21 cellular contexts compared by ENCODE assay signal in the genomic region with DNA sequence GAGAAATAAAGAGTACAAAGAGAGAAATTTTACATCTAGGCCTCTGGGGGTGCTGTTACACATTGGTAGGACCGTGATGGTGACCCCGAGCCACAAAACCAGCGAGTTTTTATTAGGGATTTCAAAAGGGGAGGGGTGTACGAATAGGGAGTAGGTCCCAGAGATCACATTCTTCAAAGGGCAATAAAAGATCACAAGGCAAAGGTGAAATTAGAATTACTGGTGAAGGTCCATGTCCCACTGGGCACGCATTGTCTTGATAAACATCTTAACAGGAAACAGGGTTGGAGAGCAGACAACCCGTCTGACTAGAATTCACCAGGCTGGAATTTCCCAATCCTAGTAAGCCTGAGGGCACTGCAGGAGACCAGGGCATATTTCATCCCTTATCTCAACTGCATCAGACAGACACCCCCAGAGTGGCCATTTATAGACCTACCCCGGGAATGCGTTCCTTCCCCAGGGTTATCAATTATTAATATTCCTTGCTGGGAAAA. TPM values are rescaled to one million over a fixed set of nuclear protein-coding genes. Genes with fewer than 3 reads are reported as not detected.
DNase-seq lines count a peak whose midpoint lies in the region; ATAC-seq and TF ChIP-seq lines count a peak whose summit lies in the region.
"Had no signal": no experiment of that assay in that cellular context is flagged by ENCODE, and none has a peak within 500 bp of the region (broad histone marks: within the 10 kb centered on the region; RNA-seq: fewer than 3 reads in every experiment).

No MANE protein-coding gene starts in this region.

- no peak overlapping the region for H3K14ac ChIP-seq in neuronal stem cell (ENCODE audit: low read length)

- H3K27me3 Mint-ChIP-seq in central memory CD8-positive, alpha-beta T cell, result no peaks in the 10 kb centered on the region
- H3K27me3 Mint-ChIP-seq: activated CD4-positive, alpha-beta T cell treated with anti-CD3 and anti-CD28 coated beads, Interleukin-2, amount 10 ng/mL, durations not matched to agents 7 days and 5 days; activated naive CD8-positive, alpha-beta T cell treated with anti-CD3 and anti-CD28 coated beads, Interleukin-2, amount 10 ng/mL, durations not matched to agents 7 days and 5 days had no signal

- no peak overlapping the region for H2BK15ac ChIP-seq in neuronal stem cell (ENCODE audit: low read length)

- H3K4me2 ChIP-seq in MM.1S (ENCODE audit: low read depth, low read length), result no peak overlapping the region
- H3K4me2 ChIP-seq in neuronal stem cell (ENCODE audit: insufficient read depth, low read length, poor library complexity, severe bottlenecking), result no peak overlapping the region

- H2AFZ ChIP-seq in MM.1S (ENCODE audit: low read length) (no peak overlapping the region), neuronal stem cell (ENCODE audit: low read length) (peak overlapping the region; percentile 40)

- H3F3A ChIP-seq in MM.1S (ENCODE audit: insufficient read depth, low read length), result no peaks in the 10 kb centered on the region

- H3K36me3 ChIP-seq in MM.1S (replicated peaks; ENCODE audit: insufficient read depth, low read length) (no peaks in the 10 kb centered on the region), neuronal stem cell (replicated peaks in 1 of 2; ENCODE audit: control insufficient read depth in 2 of 2, insufficient read depth in 2 of 2, low read length in 2 of 2) (no peaks in the 10 kb centered on the region)
- H3K36me3 ChIP-seq: upper lobe of left lung had no signal

- no peak overlapping the region for H3K18ac ChIP-seq in neuronal stem cell (ENCODE audit: low read length)

- TF ChIP-seq CTCF in MM.1S (IDR thresholded peaks at IDR 0.05; ENCODE audit: low read length), result 0 out of 2 replicates have a peak, but pooled peaks have one; percentile 5

- no peak overlapping the region for H2BK120ac ChIP-seq in neuronal stem cell (ENCODE audit: low read depth, low read length)

- H3K9me3 ChIP-seq in MM.1S (replicated peaks; ENCODE audit: insufficient read depth, low read length) (no peaks in the 10 kb centered on the region), neuronal stem cell (replicated peaks in 1 of 2; ENCODE audit: control insufficient read depth in 2 of 2, insufficient read depth in 1 of 2, low read depth in 1 of 2, low read length in 2 of 2) (peaks cover 2 to 7% of the 10 kb centered on the region in 2 donors)

- no peak for ATAC-seq in central memory CD8-positive, alpha-beta T cell (replicated peaks; ENCODE audit: extremely low read depth, poor library complexity, severe bottlenecking)
- ATAC-seq in Right ventricle myocardium inferior, result no peak

- peak overlapping the region; percentile 71 for H3K27ac Mint-ChIP-seq in central memory CD8-positive, alpha-beta T cell (ENCODE audit: low read depth)
- H3K27ac Mint-ChIP-seq: activated CD4-positive, alpha-beta T cell treated with anti-CD3 and anti-CD28 coated beads, Interleukin-2, amount 10 ng/mL, durations not matched to agents 7 days and 5 days; activated naive CD8-positive, alpha-beta T cell treated with anti-CD3 and anti-CD28 coated beads, Interleukin-2, amount 10 ng/mL, durations not matched to agents 7 days and 5 days; T-helper 2 cell treated with Interferon-gamma antibody and Interleukin-4, amounts not matched to agents 5 μg/mL and 100 μg/mL, for 36 hours had no signal

- H2AK5ac ChIP-seq in neuronal stem cell (ENCODE audit: low read depth, low read length), result no peak overlapping the region

- peaks cover 7% of the 10 kb centered on the region for H3K9me3 Mint-ChIP-seq in central memory CD8-positive, alpha-beta T cell

- intact Hi-C loops in Right ventricle myocardium inferior (cut with DNase I), result no loop called here

- H3K27ac ChIP-seq in MM.1S (ENCODE audit: low read length) (no peak overlapping the region), neuronal stem cell (replicated peaks; ENCODE audit: low read length) (no peak overlapping the region)
- H3K27ac ChIP-seq: BLaER1 treated with 17β-estradiol and CSF1 and Interleukin-3, amounts not matched to agents 10 nM and 100 nM had no signal

- H2BK5ac ChIP-seq in neuronal stem cell (ENCODE audit: low read length), result no peak overlapping the region

- H3K9ac ChIP-seq in MM.1S (ENCODE audit: low read length), result no peak overlapping the region
- no peak overlapping the region for H3K9ac ChIP-seq in neuronal stem cell (ENCODE audit: low read depth, low read length, poor library complexity)
- H3K9ac ChIP-seq: BLaER1 treated with 17β-estradiol and CSF1 and Interleukin-3, amounts not matched to agents 10 nM and 100 nM had no signal

- no peaks in the 10 kb centered on the region for H3K79me2 ChIP-seq in MM.1S (ENCODE audit: low read length)

- H3K4me1 Mint-ChIP-seq in central memory CD8-positive, alpha-beta T cell, result peaks cover 7% of the 10 kb centered on the region

- H3K27me3 ChIP-seq in MM.1S (replicated peaks; ENCODE audit: insufficient read depth, low read length) (no peaks in the 10 kb centered on the region), neuronal stem cell (ENCODE audit: control insufficient read depth in 3 of 3, insufficient read depth in 3 of 3, low read depth in 1 of 3, low read length in 3 of 3) (peaks cover 0 to 3% (median 2%) of the 10 kb centered on the region in 3 experiments)
- H3K27me3 ChIP-seq: BLaER1 treated with 17β-estradiol and CSF1 and Interleukin-3, amounts not matched to agents 10 nM and 100 nM; upper lobe of left lung had no signal

- no peak overlapping the region for H4K8ac ChIP-seq in neuronal stem cell (ENCODE audit: low read depth, low read length)

- no peak overlapping the region for H3K4me3 ChIP-seq in MM.1S (ENCODE audit: low read length)
- no peak overlapping the region for H3K4me3 ChIP-seq in neuronal stem cell (ENCODE audit: low read length in 2 of 2)
- H3K4me3 ChIP-seq: upper lobe of left lung had no signal

- H3K9me2 ChIP-seq in MM.1S (replicated peaks; ENCODE audit: insufficient read depth, low read length), result no peaks in the 10 kb centered on the region

- H2BK12ac ChIP-seq in neuronal stem cell (ENCODE audit: low read length), result no peak overlapping the region

- no peak overlapping the region for H3K23ac ChIP-seq in neuronal stem cell (ENCODE audit: low read depth, low read length, poor library complexity)

- peaks cover 4% of the 10 kb centered on the region for H3K36me3 Mint-ChIP-seq in central memory CD8-positive, alpha-beta T cell (ENCODE audit: insufficient read depth)

- no peak overlapping the region for H3K4ac ChIP-seq in neuronal stem cell (ENCODE audit: low read length)

- no CpG with 5 or more reads among the region's 8 CpGs for WGBS in neuronal stem cell (ENCODE audit: extremely low coverage in 2 of 2, insufficient read length in 2 of 2, insufficient replicate concordance in 1 of 2), 2 donors

- H4K20me1 ChIP-seq in MM.1S (ENCODE audit: insufficient read depth, low read length), result no peaks in the 10 kb centered on the region
- H4K20me1 ChIP-seq: BLaER1 treated with 17β-estradiol and CSF1 and Interleukin-3, amounts not matched to agents 10 nM and 100 nM had no signal

- no peaks in the 10 kb centered on the region for H3K4me1 ChIP-seq in MM.1S (ENCODE audit: low read length)
- H3K4me1 ChIP-seq in neuronal stem cell (ENCODE audit: control insufficient read depth in 2 of 2, insufficient read depth in 1 of 2, low read depth in 1 of 2, low read length in 2 of 2), result peaks cover 0 to 2% of the 10 kb centered on the region in 2 donors

- H3K79me1 ChIP-seq in neuronal stem cell (ENCODE audit: low read depth, low read length), result no peaks in the 10 kb centered on the region

- DNase-seq in ELF-1 (ENCODE audit: low read depth, low spot score) (peak; percentile 53), MM.1S (no peak), neuronal stem cell (ENCODE audit: low spot score) (no peak), middle frontal gyrus (ENCODE audit: extremely low spot score, low spot score) (no peak), Right ventricle myocardium inferior (ENCODE audit: missing footprints) (no peak), NCI-H1694 treated with DMSO at 0.1 percent for 48 hours (lab: John Stamatoyannopoulos, UW) (no peak)
- DNase-seq in central memory CD8-positive, alpha-beta T cell (ENCODE audit: low spot score in 2 of 2), result no peak
- DNase-seq: activated CD4-positive, alpha-beta T cell treated with anti-CD3 and anti-CD28 coated beads, Interleukin-2, amount 10 ng/mL, durations not matched to agents 7 days and 5 days; activated naive CD8-positive, alpha-beta T cell treated with anti-CD3 and anti-CD28 coated beads, Interleukin-2, amount 10 ng/mL, durations not matched to agents 7 days and 5 days; activated T-cell treated with anti-CD3 and anti-CD28 coated beads, Interleukin-2, amount 50 U/mL, for 48 hours; DND-41; HCEC 1CT; KBM-7; mesenchymal stem cell; NCI-H1417 treated with DMSO at 0.1 percent for 48 hours; NCI-H524 treated with DMSO at 0.1 percent for 48 hours; Right ventricle myocardium superior; stimulated activated naive CD4-positive, alpha-beta T cell; upper lobe of left lung had no signal

- no peak overlapping the region for H3K4me3 Mint-ChIP-seq in central memory CD8-positive, alpha-beta T cell
- H3K4me3 Mint-ChIP-seq: activated CD4-positive, alpha-beta T cell treated with anti-CD3 and anti-CD28 coated beads, Interleukin-2, amount 10 ng/mL, durations not matched to agents 7 days and 5 days; activated naive CD8-positive, alpha-beta T cell treated with anti-CD3 and anti-CD28 coated beads, Interleukin-2, amount 10 ng/mL, durations not matched to agents 7 days and 5 days; T-helper 2 cell treated with Interferon-gamma antibody and Interleukin-4, amounts not matched to agents 5 μg/mL and 100 μg/mL, for 36 hours had no signal

- no peak overlapping the region for H4K91ac ChIP-seq in neuronal stem cell (ENCODE audit: low read depth, low read length, poor library complexity)

RNA-seq across cellular contexts. Expression of a gene that starts 4.3 kb away (rescaled TPM):
- 0.45 TPM for polyA plus RNA-seq in neuronal stem cell (2013, experiment 1 of 2)
- 0.54 TPM for polyA plus RNA-seq in neuronal stem cell (2013, experiment 2 of 2)
- total RNA-seq in Right ventricle myocardium inferior, result 2.0 TPM

RNA-seq across cellular contexts. Expression of a gene that starts 27.5 kb away (rescaled TPM):
- 46.6 TPM for polyA plus RNA-seq in neuronal stem cell (2013, experiment 1 of 2)
- 47.3 TPM for polyA plus RNA-seq in neuronal stem cell (2013, experiment 2 of 2)
- total RNA-seq in Right ventricle myocardium inferior, result 13.1 TPM

RNA-seq across cellular contexts. Expression of a gene that starts 53.6 kb away (rescaled TPM):
- 144 TPM for polyA plus RNA-seq in neuronal stem cell (2013, experiment 1 of 2)
- polyA plus RNA-seq in neuronal stem cell (2013, experiment 2 of 2), result 140 TPM
- 98.2 TPM for total RNA-seq in Right ventricle myocardium inferior
